Comparison of ENCODE assay signal across 16 cellular contexts in the genomic region with DNA sequence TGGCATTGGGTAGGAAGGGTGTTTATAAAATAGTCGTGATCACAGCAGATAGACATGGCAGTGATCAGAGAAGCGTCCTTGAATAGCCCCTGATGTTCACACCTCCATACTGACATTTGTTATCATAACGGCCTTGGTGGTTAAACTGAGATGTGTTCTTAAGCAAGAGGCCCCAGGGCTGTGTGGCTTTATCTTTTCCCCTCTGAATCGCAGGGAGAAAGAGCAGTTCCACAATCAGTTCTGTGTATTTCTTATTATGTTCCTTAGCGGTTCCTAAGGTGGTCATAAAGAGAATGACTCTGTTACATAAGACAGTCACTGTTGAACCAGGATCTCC. TPM values are rescaled to one million over a fixed set of nuclear protein-coding genes. Genes with fewer than 3 reads are reported as not detected.
DNase-seq lines count a peak whose midpoint lies in the region; ATAC-seq, FAIRE-seq and TF ChIP-seq lines count a peak whose summit lies in the region.
"Had no signal": no experiment of that assay in that cellular context is flagged by ENCODE, and none has a peak within 500 bp of the region (broad histone marks: within the 10 kb centered on the region; RNA-seq: fewer than 3 reads in every experiment).

No MANE protein-coding gene starts in this region.

- H2AFZ ChIP-seq in HepG2 (ENCODE audit: low read length) (no peak overlapping the region), smooth muscle cell (ENCODE audit: low read depth) (no peak overlapping the region), neural progenitor cell (replicated peaks) (no peak overlapping the region)

- peak overlapping the region; percentile 75 for H3K4me3 Mint-ChIP-seq in HFFc6
- no peak overlapping the region for H3K4me3 Mint-ChIP-seq in neural progenitor cell

- H3K27ac ChIP-seq in cingulate gyrus (ENCODE audit: low read depth, low read length) (peak overlapping the region; percentile 41), HepG2 (ENCODE audit: extremely low read length, insufficient read depth, low read length) (no peak overlapping the region), smooth muscle cell (ENCODE audit: low read depth) (peak overlapping the region; percentile 27), neural progenitor cell (no peak overlapping the region)
- H3K27ac ChIP-seq: SK-N-MC had no signal

- intact Hi-C loops in HepG2 (cut with micrococcal nuclease; ENCODE audit: unreplicated experiment), result no loop called here

- H3K27me3 ChIP-seq in HepG2 (ENCODE audit: control insufficient read depth in 1 of 2, insufficient read depth in 2 of 2, low read length in 2 of 2) (no peaks in the 10 kb centered on the region), smooth muscle cell (ENCODE audit: low read depth) (no peaks in the 10 kb centered on the region), neural progenitor cell (no peaks in the 10 kb centered on the region)
- H3K27me3 ChIP-seq: upper lobe of left lung had no signal

- H3K27me3 Mint-ChIP-seq in HFFc6 (ENCODE audit: insufficient read depth) (peaks cover 2% of the 10 kb centered on the region), neural progenitor cell (ENCODE audit: insufficient read depth, low read depth) (peaks cover 3% of the 10 kb centered on the region)

- in situ Hi-C loops in HepG2 (cut with HindIII; ENCODE audit: extremely low pct_ligation_motif_present, low pct_unique_long_range_greater_than_20kb), result no loop called here

- no peaks in the 10 kb centered on the region for H4K20me1 ChIP-seq in HepG2 (ENCODE audit: insufficient read depth, low read length)
- H4K20me1 ChIP-seq in smooth muscle cell (ENCODE audit: low read depth), result no peaks in the 10 kb centered on the region
- H4K20me1 ChIP-seq in neural progenitor cell (ENCODE audit: low read depth), result no peaks in the 10 kb centered on the region

- H3K9ac ChIP-seq in HepG2 (ENCODE audit: insufficient read depth, low read depth, low read length), result no peak overlapping the region
- H3K9ac ChIP-seq in smooth muscle cell (ENCODE audit: low read depth), result no peak overlapping the region
- no peak overlapping the region for H3K9ac ChIP-seq in neural progenitor cell

- TF ChIP-seq POLR2A in HepG2 (IDR thresholded peaks at IDR 0.05; ENCODE audit: insufficient read depth in 1 of 2, low read depth in 2 of 2, low read length in 2 of 2), result no peak

- POLR2A ChIA-PET in HepG2 (lab: Yijun Ruan, JAX), result interaction anchor here (0.8 to 1.4 kb wide), 3 partner anchors 8 to 53 kb away, joined by 3 to 6 read pairs (median 4); partner anchors contain the start of gene CBR4

- CTCF ChIA-PET in HepG2 (lab: Yijun Ruan, JAX; ENCODE audit: low intra/inter-chr PET ratio, low total read pairs), result no interaction called here

- H3K4me3 ChIP-seq in HepG2 (replicated peaks in 1 of 3; ENCODE audit: insufficient read depth in 1 of 3, low read depth in 2 of 3, low read length in 3 of 3) (peak overlapping the region in 1 of 3 experiments; percentile 14; a peak in 2 of 6 replicates), smooth muscle cell (peak overlapping the region; percentile 11), neural progenitor cell (no peak overlapping the region)
- H3K4me3 ChIP-seq: SK-N-MC had no signal

- H3F3A ChIP-seq in smooth muscle cell (ENCODE audit: low read depth) (no peaks in the 10 kb centered on the region), neural progenitor cell (ENCODE audit: low read depth) (no peaks in the 10 kb centered on the region)

- H3K79me2 ChIP-seq in HepG2 (ENCODE audit: insufficient read depth, low read length) (no peaks in the 10 kb centered on the region), smooth muscle cell (ENCODE audit: low read depth) (no peaks in the 10 kb centered on the region), neural progenitor cell (ENCODE audit: low read depth) (no peaks in the 10 kb centered on the region)

- peaks cover 33% of the 10 kb centered on the region for H3K4me1 ChIP-seq in HepG2 (ENCODE audit: insufficient read depth, low read length)
- H3K4me1 ChIP-seq in smooth muscle cell (ENCODE audit: low read depth), result no peaks in the 10 kb centered on the region
- H3K4me1 ChIP-seq in neural progenitor cell, result no peaks in the 10 kb centered on the region

- H3K27ac Mint-ChIP-seq in HFFc6 (peak overlapping the region; percentile 55), neural progenitor cell (no peak overlapping the region)

- TF ChIP-seq EP300 in HepG2 (IDR thresholded peaks at IDR 0.05; ENCODE audit: low read depth in 2 of 2, low read length in 2 of 2), result no peak
- TF ChIP-seq EP300 in HepG2 (CRISPR knock-in tag; IDR thresholded peaks at IDR 0.05; ENCODE audit: borderline replicate concordance), result no peak

- H3K4me1 Mint-ChIP-seq in HFFc6 (ENCODE audit: low read depth) (peaks cover 46% of the 10 kb centered on the region), neural progenitor cell (peaks cover 12% of the 10 kb centered on the region)

- no peak for TF ChIP-seq RAD21 in HepG2 (CRISPR knock-in tag; IDR thresholded peaks at IDR 0.05)

- H3K36me3 ChIP-seq in HepG2 (replicated peaks in 1 of 2; ENCODE audit: control insufficient read depth in 1 of 2, insufficient read depth in 2 of 2, low read length in 2 of 2) (no peaks in the 10 kb centered on the region), smooth muscle cell (ENCODE audit: low read depth) (no peaks in the 10 kb centered on the region), neural progenitor cell (no peaks in the 10 kb centered on the region)
- H3K36me3 ChIP-seq: upper lobe of left lung had no signal

- H3K36me3 Mint-ChIP-seq in HFFc6 (ENCODE audit: low read depth) (no peaks in the 10 kb centered on the region), neural progenitor cell (no peaks in the 10 kb centered on the region)

- peak; percentile 32 for FAIRE-seq in HepG2 (lab: Jason Lieb, UNC)
- FAIRE-seq: bronchial epithelial cell had no signal

- WGBS in HepG2 (ENCODE audit: low lambda C conversion rate), result 5% methylated on average over 5 of the region's 5 CpGs
- WGBS in smooth muscle cell (ENCODE audit: low lambda C conversion rate), result 22% methylated on average over 5 of the region's 5 CpGs

- H3K9me3 ChIP-seq in HepG2 (ENCODE audit: low read length), result no peaks in the 10 kb centered on the region
- no peaks in the 10 kb centered on the region for H3K9me3 ChIP-seq in smooth muscle cell (replicated peaks; ENCODE audit: low read depth)
- no peaks in the 10 kb centered on the region for H3K9me3 ChIP-seq in neural progenitor cell (ENCODE audit: low read depth)
- H3K9me3 ChIP-seq: upper lobe of left lung had no signal

- H3K4me2 ChIP-seq in HepG2 (ENCODE audit: low read depth, low read length) (peak overlapping the region; percentile 63), smooth muscle cell (peak overlapping the region; percentile 75), neural progenitor cell (no peak overlapping the region)

- BruUV-seq in HepG2 (replicated peaks; lab: Mats Ljungman, UMichigan), result no TSS peak

- ATAC-seq in HepG2 (peak; percentile 75), GM18519 (IDR thresholded peaks at IDR 0.05; ENCODE audit: low FRiP score, unreplicated experiment) (no peak), HG03139 (IDR thresholded peaks at IDR 0.05; ENCODE audit: unreplicated experiment) (no peak)
- ATAC-seq: activated CD4-positive, CD25-positive, alpha-beta regulatory T cell treated with anti-CD3 and anti-CD28 coated beads, Interleukin-2, amount 50 U/mL, for 24 hours had no signal

- no peak for TF ChIP-seq CTCF in HFFc6 (IDR thresholded peaks at IDR 0.05)
- no peak for TF ChIP-seq CTCF in HepG2 (CRISPR knock-in tag; IDR thresholded peaks at IDR 0.05)
- TF ChIP-seq CTCF in smooth muscle cell (IDR thresholded peaks at IDR 0.05; ENCODE audit: borderline replicate concordance, insufficient read depth, poor library complexity, severe bottlenecking), result no peak
- no peak for TF ChIP-seq CTCF in neural progenitor cell (IDR thresholded peaks at IDR 0.05)

- DNase-seq in HFFc6, result no peak
- DNase-seq in HepG2 (ENCODE audit: low spot score), result peak; percentile 37
- DNase-seq in smooth muscle cell (lab: John Stamatoyannopoulos, UW; ENCODE audit: unreplicated experiment), result no peak
- no peak for DNase-seq in neural progenitor cell (ENCODE audit: low spot score)
- DNase-seq in hypothalamus (lab: John Stamatoyannopoulos, UW), result no peak
- DNase-seq: DND-41, KBM-7, NCI-H187 treated with DMSO at 0.1 percent for 48 hours, NCI-H82, upper lobe of left lung had no signal

- H3K9me3 Mint-ChIP-seq in HFFc6 (no peaks in the 10 kb centered on the region), neural progenitor cell (peaks cover 2% of the 10 kb centered on the region)

TF ChIP-seq in HepG2, 621 proteins besides CTCF, POLR2A, EP300 and RAD21 (continues in another document):
- TF ChIP-seq FOXP1 (IDR thresholded peaks at IDR 0.05) (no peak), FOXP1 (CRISPR knock-in tag; IDR thresholded peaks at IDR 0.05) (0 out of 2 replicates have a peak, but pooled peaks have one; percentile 3), ZFP36L1 (CRISPR knock-in tag; IDR thresholded peaks at IDR 0.05) (0 out of 2 replicates have a peak, but pooled peaks have one; percentile 8)

RNA-seq across cellular contexts. Expression of gene CBR4, which starts 52.8 kb away (rescaled TPM):
- 10 to 100 TPM in 2 of 6 experiments, 1 to 10 TPM in 4; 8.3 to 10.4 (median 9.8) TPM for total RNA-seq in HFFc6 (2021; fragmentation: NEBNext Ultra II Directional; extraction: Animal tissue kit (Norgen Biotek cat#: 25700))
- total RNA-seq in HepG2 (2016; rRNA removed; fragmentation: Illumina TruSeq; extraction: Trizol), result 20.7 and 21.9 TPM in 2 replicates
- 7.2 and 7.4 TPM in 2 replicates for total RNA-seq in HepG2 (2016; cell fraction: cytosol; rRNA removed; fragmentation: Illumina TruSeq; extraction: Trizol; ENCODE audit: low read depth)
- 21.0 and 24.2 TPM in 2 replicates for total RNA-seq in HepG2 (2016; cell fraction: insoluble cytoplasmic fraction; rRNA removed; fragmentation: Illumina TruSeq; extraction: Trizol)
- 6.5 and 6.8 TPM in 2 replicates for total RNA-seq in HepG2 (2016; cell fraction: membrane; rRNA removed; fragmentation: Illumina TruSeq; extraction: Trizol)
- total RNA-seq in HepG2 (2016; cell fraction: nucleus; rRNA removed; fragmentation: Illumina TruSeq; extraction: Trizol), result 39.5 and 40.0 TPM in 2 replicates
- 6.9 and 7.3 TPM in 2 replicates for polyA plus RNA-seq in HepG2 (2011; rRNA removed)
- polyA plus RNA-seq in HepG2 (2011; cell fraction: cytosol; rRNA removed), result 1.9 and 2.8 TPM in 2 replicates
- 14.0 and 21.4 TPM in 2 replicates for polyA plus RNA-seq in HepG2 (2011; cell fraction: nucleus; rRNA removed)
- 9.3 and 12.6 TPM in 2 replicates for polyA plus RNA-seq in HepG2 (2012)
- 1.2 and 1.7 TPM in 2 replicates for polyA plus RNA-seq in HepG2 (2016; cell fraction: cytosol; fragmentation: Illumina TruSeq; extraction: Trizol; ENCODE audit: low read depth)
- polyA plus RNA-seq in HepG2 (2016; cell fraction: insoluble cytoplasmic fraction; fragmentation: Illumina TruSeq; extraction: Trizol; ENCODE audit: low read depth), result 17.1 and 20.0 TPM in 2 replicates
- polyA plus RNA-seq in HepG2 (2016; cell fraction: membrane; fragmentation: Illumina TruSeq; extraction: Trizol; ENCODE audit: low read depth), result 2.4 and 2.8 TPM in 2 replicates
- 30.7 and 35.3 TPM in 2 replicates for polyA plus RNA-seq in HepG2 (2016; cell fraction: nucleus; fragmentation: Illumina TruSeq; extraction: Trizol; ENCODE audit: insufficient read depth, low read depth)
- 4.0 and 4.6 TPM in 2 replicates for polyA minus RNA-seq in HepG2 (2011; rRNA and poly(A)+ RNA removed; ENCODE audit: low replicate concordance)
- polyA minus RNA-seq in HepG2 (2011; cell fraction: cytosol; rRNA and poly(A)+ RNA removed), result 2.9 and 3.2 TPM in 2 replicates
- 55.5 and 58.1 TPM in 2 replicates for polyA minus RNA-seq in HepG2 (2011; cell fraction: nucleus; rRNA and poly(A)+ RNA removed)
- total RNA-seq in smooth muscle cell, result 14.5 and 15.0 TPM in 2 replicates
- 7.6 and 11.3 TPM in 2 replicates for polyA plus RNA-seq in smooth muscle cell
- 55.5 and 66.4 TPM in 2 replicates for total RNA-seq in neural progenitor cell (ENCODE audit: low replicate concordance)

Comparison
In these comparisons a context has a peak if more than half of its experiments do, and no peak if none do; other contexts are left out.
1. H3K27ac ChIP-seq: peak in cingulate gyrus (single experiment) and smooth muscle cell (single experiment); none in HepG2 (single experiment) and neural progenitor cell (single experiment).